16 cellular contexts compared by ENCODE assay signal in the genomic region with DNA sequence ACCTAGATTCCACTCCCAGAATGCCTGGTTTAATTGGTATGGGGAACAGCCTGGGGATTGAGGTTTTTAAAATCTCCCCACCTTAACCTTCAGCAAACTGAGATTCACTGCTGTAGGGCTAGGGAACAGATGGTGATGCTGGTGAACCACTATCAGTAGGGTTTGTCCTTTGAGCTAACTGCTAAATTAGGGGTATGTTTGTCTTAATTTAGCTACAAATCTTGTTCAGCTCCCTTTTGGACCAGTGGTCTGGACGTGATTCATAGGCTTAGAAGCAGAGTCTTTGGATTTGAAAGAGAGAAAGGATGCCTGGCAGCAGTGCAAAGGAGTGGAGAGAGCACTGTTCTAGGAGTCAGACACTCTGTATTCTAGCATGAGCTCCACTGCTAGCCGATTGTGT. TPM values are rescaled to one million over a fixed set of nuclear protein-coding genes. Genes with fewer than 3 reads are reported as not detected.
DNase-seq lines count a peak whose midpoint lies in the region; ATAC-seq lines count a peak whose summit lies in the region.
"Had no signal": no experiment of that assay in that cellular context is flagged by ENCODE, and none has a peak within 500 bp of the region (broad histone marks: within the 10 kb centered on the region; RNA-seq: fewer than 3 reads in every experiment).

No MANE protein-coding gene starts in this region.

- no peak overlapping the region for H3K9ac ChIP-seq in Karpas-422 (ENCODE audit: low read length)
- peak overlapping the region in 2 of 3 donors; percentile 26 to 80 for H3K9ac ChIP-seq in skeletal muscle tissue (ENCODE audit: low read depth in 1 of 3, low read length in 3 of 3)
- H3K9ac ChIP-seq: parathyroid adenoma had no signal

- no peak for ATAC-seq in GM18873 (IDR thresholded peaks at IDR 0.05; ENCODE audit: low FRiP score, unreplicated experiment)

- H3K79me2 ChIP-seq in Karpas-422 (ENCODE audit: low read length) = no peaks in the 10 kb centered on the region
- H3K79me2 ChIP-seq: parathyroid adenoma had no signal

- H3K27me3 ChIP-seq in Karpas-422 (ENCODE audit: low read length) (no peaks in the 10 kb centered on the region), skeletal muscle tissue (ENCODE audit: control insufficient read depth in 3 of 3, insufficient read depth in 3 of 3, low read length in 3 of 3) (no peaks in the 10 kb centered on the region)
- H3K27me3 ChIP-seq: tibial nerve had no signal

- H3K27ac ChIP-seq in Karpas-422 (ENCODE audit: low read length) (no peak overlapping the region), skeletal muscle tissue (ENCODE audit: low read depth, low read length) (peak overlapping the region; percentile 88)
- H3K27ac ChIP-seq: parathyroid adenoma, RWPE1, tibial nerve had no signal

- DNase-seq in Karpas-422 (peak; percentile 34), cerebellar cortex (ENCODE audit: low spot score) (peak; percentile 63), posterior vena cava (ENCODE audit: low spot score) (no peak), kidney tubule cell (ENCODE audit: low spot score) (no peak)
- DNase-seq: activated naive CD4-positive, alpha-beta T cell treated with anti-CD3 and anti-CD28 coated beads, Interleukin-2, amount 50 U/mL, for 16 hours; CD4-positive, alpha-beta T cell; EL; KBM-7; NCI-H146; stimulated activated CD4-positive, alpha-beta T cell treated with anti-CD3 and anti-CD28 coated beads, Interleukin-15, amount 100 ng/mL, for 24 hours had no signal

- no peak overlapping the region for H2AFZ ChIP-seq in Karpas-422 (ENCODE audit: low read length)
- H2AFZ ChIP-seq: parathyroid adenoma had no signal

- no peaks in the 10 kb centered on the region for H4K20me1 ChIP-seq in Karpas-422 (ENCODE audit: insufficient read depth, low read depth, low read length)

- H3K9me3 ChIP-seq in Karpas-422 (ENCODE audit: low read length) = no peaks in the 10 kb centered on the region
- no peaks in the 10 kb centered on the region for H3K9me3 ChIP-seq in skeletal muscle tissue (ENCODE audit: control insufficient read depth in 3 of 3, low read length in 3 of 3)
- H3K9me3 ChIP-seq: tibial nerve had no signal

- H3K4me2 ChIP-seq in Karpas-422 (ENCODE audit: low read depth, low read length, poor library complexity, severe bottlenecking) = peak overlapping the region; percentile 91

- H3K9me2 ChIP-seq in Karpas-422 (replicated peaks; ENCODE audit: insufficient read depth, low read length) = no peaks in the 10 kb centered on the region

- H3K4me1 ChIP-seq in Karpas-422 (ENCODE audit: low read length) (peaks cover 44% of the 10 kb centered on the region), skeletal muscle tissue (ENCODE audit: control insufficient read depth in 3 of 3, insufficient read depth in 3 of 3, low read length in 3 of 3) (peaks cover 20 to 31% (median 26%) of the 10 kb centered on the region in 3 donors)
- H3K4me1 ChIP-seq: parathyroid adenoma had no signal

- intact Hi-C loops in posterior vena cava (cut with DNase I) = no loop called here

- H3K4me3 ChIP-seq in GM08714 (ENCODE audit: low read length) (peak overlapping the region; percentile 86), Karpas-422 (ENCODE audit: low read length) (no peak overlapping the region), skeletal muscle tissue (ENCODE audit: low read length in 3 of 3) (peak overlapping the region; percentile 23 to 82 (median 76))
- H3K4me3 ChIP-seq: tibial nerve had no signal

- H3K36me3 ChIP-seq in Karpas-422 (ENCODE audit: insufficient read depth, low read length) = no peaks in the 10 kb centered on the region
- H3K36me3 ChIP-seq in skeletal muscle tissue (ENCODE audit: control insufficient read depth in 3 of 3, insufficient read depth in 3 of 3, low read length in 3 of 3) = no peaks in the 10 kb centered on the region
- H3K36me3 ChIP-seq: tibial nerve had no signal

RNA-seq across cellular contexts. Expression of a gene that starts 2.8 kb away (rescaled TPM):
- 1.7 and 5.2 TPM in 2 replicates for total RNA-seq in Karpas-422 (2014; rRNA removed; shearing (Covaris generic); ENCODE audit: low replicate concordance)
- total RNA-seq in skeletal muscle tissue (52.7 TPM), posterior vena cava (100 to 1,000 TPM in 1 of 2 donors, 10 to 100 TPM in 1; 42.3 to 145 TPM)

Comparison
In these comparisons a context has a peak if more than half of its experiments do, and no peak if none do; other contexts are left out.
1. DNase-seq: peak in Karpas-422 (single experiment) and cerebellar cortex (single experiment); none in posterior vena cava (single experiment) and kidney tubule cell (single experiment).